ENCODE assay signal across 1 cellular context in the genomic region with DNA sequence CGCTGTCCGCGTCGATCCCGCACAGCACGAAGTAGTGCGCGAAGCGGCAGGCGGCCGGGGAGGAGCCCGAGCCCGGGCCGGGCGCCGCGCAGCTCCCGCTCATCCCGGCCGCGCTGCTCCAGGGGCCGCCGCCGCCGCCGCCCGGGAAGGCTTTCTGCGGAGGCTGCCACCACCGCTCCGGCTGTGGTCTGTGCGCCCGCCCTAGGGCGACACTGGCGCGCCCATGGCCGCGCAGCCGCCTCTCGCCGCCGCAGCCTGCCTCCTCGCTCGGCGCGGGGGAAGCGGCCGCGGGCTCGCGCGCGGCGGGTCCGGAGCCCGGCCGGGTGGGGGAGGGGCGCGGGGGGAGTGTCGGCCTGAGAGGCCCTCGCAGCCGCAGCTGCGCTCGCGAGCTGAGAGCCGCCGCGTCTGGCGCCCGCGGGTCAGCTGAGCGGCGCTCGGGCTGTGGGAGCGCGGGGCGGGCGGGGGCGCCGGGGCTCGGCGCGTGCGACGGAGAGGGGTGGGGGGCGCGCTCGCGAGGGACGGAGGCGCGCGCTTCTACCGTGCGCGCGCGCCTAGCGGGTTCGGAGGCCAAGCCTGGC.
TF ChIP-seq lines count a peak whose summit lies in the region.

DENND5B (minus strand) TSS at position 407 of the 578 bp plus-strand sequence; CDS start at position 103, 304 bp downstream.

TF ChIP-seq in A549, 52 proteins besides CTCF, POLR2A, EP300 and RAD21 (continued from another document):
- TF ChIP-seq, protein P1, sequence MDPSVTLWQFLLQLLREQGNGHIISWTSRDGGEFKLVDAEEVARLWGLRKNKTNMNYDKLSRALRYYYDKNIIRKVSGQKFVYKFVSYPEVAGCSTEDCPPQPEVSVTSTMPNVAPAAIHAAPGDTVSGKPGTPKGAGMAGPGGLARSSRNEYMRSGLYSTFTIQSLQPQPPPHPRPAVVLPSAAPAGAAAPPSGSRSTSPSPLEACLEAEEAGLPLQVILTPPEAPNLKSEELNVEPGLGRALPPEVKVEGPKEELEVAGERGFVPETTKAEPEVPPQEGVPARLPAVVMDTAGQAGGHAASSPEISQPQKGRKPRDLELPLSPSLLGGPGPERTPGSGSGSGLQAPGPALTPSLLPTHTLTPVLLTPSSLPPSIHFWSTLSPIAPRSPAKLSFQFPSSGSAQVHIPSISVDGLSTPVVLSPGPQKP (IDR thresholded peaks at IDR 0.05; ENCODE audit: low read depth, low read length) = no peak
- TF ChIP-seq, protein P2, sequence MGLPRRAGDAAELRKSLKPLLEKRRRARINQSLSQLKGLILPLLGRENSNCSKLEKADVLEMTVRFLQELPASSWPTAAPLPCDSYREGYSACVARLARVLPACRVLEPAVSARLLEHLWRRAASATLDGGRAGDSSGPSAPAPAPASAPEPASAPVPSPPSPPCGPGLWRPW (IDR thresholded peaks at IDR 0.05) = no peak
- TF ChIP-seq NPAS2 (CRISPR knock-in tag; IDR thresholded peaks at IDR 0.05; ENCODE audit: borderline replicate concordance) = no peak
- no peak for TF ChIP-seq KDM5A (IDR thresholded peaks at IDR 0.05)
- TF ChIP-seq MAX (IDR thresholded peaks at IDR 0.05) = no peak
TF ChIP-seq in A549: peak in this region for 3.
